ENCODE assay signal across 14 cellular contexts in genomic region chr12:130817804-130818203, GRCh38. TPM values are rescaled to one million over a fixed set of nuclear protein-coding genes. Genes with fewer than 3 reads are reported as not detected.
DNase-seq lines count a peak whose midpoint lies in the region; ATAC-seq and TF ChIP-seq lines count a peak whose summit lies in the region.
"Had no signal": no experiment of that assay in that cellular context is flagged by ENCODE, and none has a peak within 500 bp of the region (broad histone marks: within the 10 kb centered on the region; RNA-seq: fewer than 3 reads in every experiment).

No MANE protein-coding gene starts in this region.

- H3K4me3 ChIP-seq in Caco-2 (ENCODE audit: low read depth, low read length) (no peak overlapping the region), psoas muscle (no peak overlapping the region)

- ATAC-seq in activated CD8-positive, alpha-beta T cell treated with anti-CD3 and anti-CD28 coated beads for 36 hours: no peak
- no peak for ATAC-seq in activated CD8-positive, alpha-beta T cell treated with anti-CD3 and anti-CD28 coated beads, Interleukin-2, amount 10 ng/mL, durations not matched to agents 7 days and 5 days
- ATAC-seq in sciatic nerve (no peak), psoas muscle (no peak)

- in situ Hi-C loops in GM13977 (cut with MboI; ENCODE audit: low pct_unique_long_range_greater_than_20kb, low sequenced_read_pairs, unreplicated experiment): no loop called here

- peaks cover 9% of the 10 kb centered on the region for H3K4me1 Mint-ChIP-seq in activated CD8-positive, alpha-beta T cell treated with anti-CD3 and anti-CD28 coated beads for 36 hours (ENCODE audit: low read depth)
- H3K4me1 Mint-ChIP-seq in activated CD8-positive, alpha-beta T cell treated with anti-CD3 and anti-CD28 coated beads, Interleukin-2, amount 10 ng/mL, durations not matched to agents 7 days and 5 days (ENCODE audit: low read depth): peaks cover 26% of the 10 kb centered on the region
- peaks cover 6% of the 10 kb centered on the region for H3K4me1 Mint-ChIP-seq in Caco-2 (ENCODE audit: low read depth, unreplicated experiment)
- peaks cover 7% of the 10 kb centered on the region for H3K4me1 Mint-ChIP-seq in activated T-helper 2 cell treated with anti-CD3 and anti-CD28 coated beads, Interferon-gamma antibody, Interleukin-2, Interleukin-4, amounts not matched to agents 10 μg/mL and 5 μg/mL and 100 μg/mL, durations not matched to agents 14 hours and 24 hours and 36 hours (ENCODE audit: low read depth)
- peaks cover 58% of the 10 kb centered on the region for H3K4me1 Mint-ChIP-seq in nephron progenitor cell

- POLR2A ChIA-PET in activated CD8-positive, alpha-beta T cell treated with anti-CD3 and anti-CD28 coated beads for 36 hours (lab: Charles Lee): no interaction called here
- POLR2A ChIA-PET in activated CD8-positive, alpha-beta T cell treated with anti-CD3 and anti-CD28 coated beads, Interleukin-2, amount 10 ng/mL, durations not matched to agents 7 days and 5 days (lab: Charles Lee): no interaction called here
- POLR2A ChIA-PET in Caco-2 (lab: Charles Lee): no interaction called here

- no peak for DNase-seq in activated CD8-positive, alpha-beta T cell treated with anti-CD3 and anti-CD28 coated beads for 36 hours
- no peak for DNase-seq in activated CD8-positive, alpha-beta T cell treated with anti-CD3 and anti-CD28 coated beads, Interleukin-2, amount 10 ng/mL, durations not matched to agents 7 days and 5 days
- DNase-seq in Caco-2 (no peak), sciatic nerve (ENCODE audit: low spot score) (peak; percentile 50), GM13977 (ENCODE audit: low spot score) (no peak), nephron progenitor cell (no peak), psoas muscle (no peak)
- DNase-seq in activated T-helper 2 cell treated with anti-CD3 and anti-CD28 coated beads, Interferon-gamma antibody, Interleukin-2, Interleukin-4, amounts not matched to agents 10 μg/mL and 5 μg/mL and 100 μg/mL, durations not matched to agents 14 hours and 24 hours and 36 hours (ENCODE audit: low spot score): no peak
- DNase-seq: C1 segment of cervical spinal cord; GDM1; IMR-90; stimulated activated CD4-positive, alpha-beta T cell treated with anti-CD3 and anti-CD28 coated beads, Interleukin-2, amount 100 ng/mL, for 48 hours had no signal

- H3K27ac Mint-ChIP-seq in activated CD8-positive, alpha-beta T cell treated with anti-CD3 and anti-CD28 coated beads for 36 hours: no peak overlapping the region
- H3K27ac Mint-ChIP-seq in activated CD8-positive, alpha-beta T cell treated with anti-CD3 and anti-CD28 coated beads, Interleukin-2, amount 10 ng/mL, durations not matched to agents 7 days and 5 days: no peak overlapping the region
- H3K27ac Mint-ChIP-seq in Caco-2 (ENCODE audit: unreplicated experiment) (no peak overlapping the region), nephron progenitor cell (no peak overlapping the region)
- H3K27ac Mint-ChIP-seq in activated T-helper 2 cell treated with anti-CD3 and anti-CD28 coated beads, Interferon-gamma antibody, Interleukin-2, Interleukin-4, amounts not matched to agents 10 μg/mL and 5 μg/mL and 100 μg/mL, durations not matched to agents 14 hours and 24 hours and 36 hours: no peak overlapping the region

- H3K27ac ChIP-seq in psoas muscle: no peak overlapping the region
- H3K27ac ChIP-seq: lower lobe of right lung had no signal

- no peaks in the 10 kb centered on the region for H3K36me3 ChIP-seq in Caco-2 (ENCODE audit: control insufficient read depth, insufficient read depth, low read length)
- peaks cover 0 to 6% of the 10 kb centered on the region in 2 donors for H3K36me3 ChIP-seq in psoas muscle (ENCODE audit: insufficient read depth in 1 of 2, low read depth in 1 of 2)

- intact Hi-C loops in activated CD8-positive, alpha-beta T cell treated with anti-CD3 and anti-CD28 coated beads for 36 hours (cut with micrococcal nuclease): loop anchor here (2.0 kb wide), 1 partner anchor 53 kb away; no protein-coding TSS in a partner anchor
- intact Hi-C loops in Caco-2 (cut with micrococcal nuclease; ENCODE audit: unreplicated experiment): loop anchor here (5.0 kb wide), 1 partner anchor 416 kb away; no protein-coding TSS in a partner anchor
- intact Hi-C loops in activated T-helper 2 cell treated with anti-CD3 and anti-CD28 coated beads, Interferon-gamma antibody, Interleukin-2, Interleukin-4, amounts not matched to agents 10 μg/mL and 5 μg/mL and 100 μg/mL, durations not matched to agents 14 hours and 24 hours and 36 hours (cut with micrococcal nuclease): no loop called here
- intact Hi-C loops in sciatic nerve (cut with DNase I): no loop called here
- intact Hi-C loops in psoas muscle (cut with DNase I): no loop called here

- H3K9me3 Mint-ChIP-seq in activated CD8-positive, alpha-beta T cell treated with anti-CD3 and anti-CD28 coated beads for 36 hours: no peaks in the 10 kb centered on the region
- no peaks in the 10 kb centered on the region for H3K9me3 Mint-ChIP-seq in activated CD8-positive, alpha-beta T cell treated with anti-CD3 and anti-CD28 coated beads, Interleukin-2, amount 10 ng/mL, durations not matched to agents 7 days and 5 days (ENCODE audit: insufficient read depth)
- H3K9me3 Mint-ChIP-seq in Caco-2 (ENCODE audit: unreplicated experiment) (no peaks in the 10 kb centered on the region), nephron progenitor cell (no peaks in the 10 kb centered on the region)
- H3K9me3 Mint-ChIP-seq in activated T-helper 2 cell treated with anti-CD3 and anti-CD28 coated beads, Interferon-gamma antibody, Interleukin-2, Interleukin-4, amounts not matched to agents 10 μg/mL and 5 μg/mL and 100 μg/mL, durations not matched to agents 14 hours and 24 hours and 36 hours: no peaks in the 10 kb centered on the region
- H3K9me3 Mint-ChIP-seq: brain had no signal

- no peaks in the 10 kb centered on the region for H3K9me3 ChIP-seq in Caco-2
- no peaks in the 10 kb centered on the region for H3K9me3 ChIP-seq in psoas muscle
- H3K9me3 ChIP-seq: lower lobe of right lung had no signal

- WGBS in psoas muscle, 3 donors: 90 to 99% (median 91%) methylated on average over 12 to 14 of the region's 14 CpGs

- H3K36me3 Mint-ChIP-seq in activated CD8-positive, alpha-beta T cell treated with anti-CD3 and anti-CD28 coated beads for 36 hours (ENCODE audit: low read depth): peaks cover 16% of the 10 kb centered on the region
- peaks cover 28% of the 10 kb centered on the region for H3K36me3 Mint-ChIP-seq in activated CD8-positive, alpha-beta T cell treated with anti-CD3 and anti-CD28 coated beads, Interleukin-2, amount 10 ng/mL, durations not matched to agents 7 days and 5 days (ENCODE audit: low read depth)
- H3K36me3 Mint-ChIP-seq in Caco-2 (ENCODE audit: insufficient read depth, unreplicated experiment) (peaks cover 21% of the 10 kb centered on the region), nephron progenitor cell (ENCODE audit: low read depth) (peaks cover 8% of the 10 kb centered on the region)
- H3K36me3 Mint-ChIP-seq in activated T-helper 2 cell treated with anti-CD3 and anti-CD28 coated beads, Interferon-gamma antibody, Interleukin-2, Interleukin-4, amounts not matched to agents 10 μg/mL and 5 μg/mL and 100 μg/mL, durations not matched to agents 14 hours and 24 hours and 36 hours (ENCODE audit: low read depth): peaks cover 25% of the 10 kb centered on the region

- no peaks in the 10 kb centered on the region for H3K27me3 Mint-ChIP-seq in activated CD8-positive, alpha-beta T cell treated with anti-CD3 and anti-CD28 coated beads for 36 hours
- H3K27me3 Mint-ChIP-seq in activated CD8-positive, alpha-beta T cell treated with anti-CD3 and anti-CD28 coated beads, Interleukin-2, amount 10 ng/mL, durations not matched to agents 7 days and 5 days (ENCODE audit: low read depth): no peaks in the 10 kb centered on the region
- no peaks in the 10 kb centered on the region for H3K27me3 Mint-ChIP-seq in Caco-2 (ENCODE audit: insufficient read depth, unreplicated experiment)
- H3K27me3 Mint-ChIP-seq in activated T-helper 2 cell treated with anti-CD3 and anti-CD28 coated beads, Interferon-gamma antibody, Interleukin-2, Interleukin-4, amounts not matched to agents 10 μg/mL and 5 μg/mL and 100 μg/mL, durations not matched to agents 14 hours and 24 hours and 36 hours (ENCODE audit: low read depth): no peaks in the 10 kb centered on the region
- no peaks in the 10 kb centered on the region for H3K27me3 Mint-ChIP-seq in nephron progenitor cell (ENCODE audit: low read depth, poor library complexity)
- H3K27me3 Mint-ChIP-seq: brain had no signal

- CTCF ChIA-PET in activated CD8-positive, alpha-beta T cell treated with anti-CD3 and anti-CD28 coated beads for 36 hours (lab: Charles Lee): interaction anchor here (0.6 to 4.9 kb wide), 5 partner anchors 8 to 422 kb away, joined by 3 to 29 read pairs (median 3); no protein-coding TSS in a partner anchor
- CTCF ChIA-PET in activated CD8-positive, alpha-beta T cell treated with anti-CD3 and anti-CD28 coated beads, Interleukin-2, amount 10 ng/mL, durations not matched to agents 7 days and 5 days (lab: Charles Lee): interaction anchor here (0.9 to 2.4 kb wide), 7 partner anchors 9 to 288 kb away, joined by 3 to 20 read pairs (median 7); no protein-coding TSS in a partner anchor
- CTCF ChIA-PET in Caco-2 (lab: Charles Lee): no interaction called here

- peak overlapping the region; percentile 10 for H3K4me3 Mint-ChIP-seq in activated CD8-positive, alpha-beta T cell treated with anti-CD3 and anti-CD28 coated beads for 36 hours
- H3K4me3 Mint-ChIP-seq in activated CD8-positive, alpha-beta T cell treated with anti-CD3 and anti-CD28 coated beads, Interleukin-2, amount 10 ng/mL, durations not matched to agents 7 days and 5 days: no peak overlapping the region
- peak overlapping the region; percentile 1 for H3K4me3 Mint-ChIP-seq in Caco-2 (ENCODE audit: unreplicated experiment)
- peak overlapping the region; percentile 30 for H3K4me3 Mint-ChIP-seq in activated T-helper 2 cell treated with anti-CD3 and anti-CD28 coated beads, Interferon-gamma antibody, Interleukin-2, Interleukin-4, amounts not matched to agents 10 μg/mL and 5 μg/mL and 100 μg/mL, durations not matched to agents 14 hours and 24 hours and 36 hours (ENCODE audit: low read depth)
- no peak overlapping the region for H3K4me3 Mint-ChIP-seq in nephron progenitor cell

- H3K4me1 ChIP-seq in Caco-2 (no peaks in the 10 kb centered on the region), psoas muscle (no peaks in the 10 kb centered on the region)

- TF ChIP-seq CTCF in activated CD8-positive, alpha-beta T cell treated with anti-CD3 and anti-CD28 coated beads for 36 hours (IDR thresholded peaks at IDR 0.05): no peak
- TF ChIP-seq CTCF in Caco-2 (IDR thresholded peaks at IDR 0.05; ENCODE audit: insufficient read depth in 1 of 2, low read depth in 1 of 2, low read length in 1 of 2, severe bottlenecking in 1 of 2, unreplicated experiment in 1 of 2): no peak
- no peak for TF ChIP-seq CTCF in GM13977 (IDR thresholded peaks at IDR 0.05; ENCODE audit: extremely low read depth, insufficient read depth, missing control alignments)
- TF ChIP-seq CTCF in nephron progenitor cell (IDR thresholded peaks at IDR 0.05): no peak
- TF ChIP-seq CTCF in psoas muscle (IDR thresholded peaks at IDR 0.05): no peak

- no TSS peak for BruUV-seq in Caco-2 (replicated peaks; lab: Mats Ljungman, UMichigan)

- H3K27me3 ChIP-seq in Caco-2 (replicated peaks; ENCODE audit: control insufficient read depth, insufficient read depth, low read length) (no peaks in the 10 kb centered on the region), psoas muscle (ENCODE audit: insufficient read depth in 3 of 3, low read length in 2 of 3) (no peaks in the 10 kb centered on the region)

RNA-seq across cellular contexts. Expression of gene STX2, which starts 21.2 kb away (rescaled TPM):
- total RNA-seq in activated CD8-positive, alpha-beta T cell treated with anti-CD3 and anti-CD28 coated beads for 36 hours: 10 to 100 TPM; 11.8 to 12.4 TPM
- 10 to 100 TPM; 24.5 to 24.9 TPM for total RNA-seq in activated CD8-positive, alpha-beta T cell treated with anti-CD3 and anti-CD28 coated beads, Interleukin-2, amount 10 ng/mL, durations not matched to agents 7 days and 5 days
- total RNA-seq in Caco-2 (2022): 11.2 and 12.6 TPM in 2 replicates
- 19.6 and 19.9 TPM in 2 replicates for total RNA-seq in activated T-helper 2 cell treated with anti-CD3 and anti-CD28 coated beads, Interferon-gamma antibody, Interleukin-2, Interleukin-4, amounts not matched to agents 10 μg/mL and 5 μg/mL and 100 μg/mL, durations not matched to agents 14 hours and 24 hours and 36 hours
- 35.0 TPM for total RNA-seq in sciatic nerve
- total RNA-seq in psoas muscle: 1 to 10 TPM; 5.5 to 7.2 (median 6.2) TPM
- 10 to 100 TPM in 1 of 3 donors, 1 to 10 TPM in 2; 5.4 to 11.3 (median 8.4) TPM for polyA plus RNA-seq in psoas muscle

RNA-seq across cellular contexts. Expression of gene RAN, which starts 54.1 kb away (rescaled TPM):
- 1,000 to 10,000 TPM; 2,177 to 2,247 TPM for total RNA-seq in activated CD8-positive, alpha-beta T cell treated with anti-CD3 and anti-CD28 coated beads for 36 hours
- 1,000 to 10,000 TPM; 1,319 to 1,332 TPM for total RNA-seq in activated CD8-positive, alpha-beta T cell treated with anti-CD3 and anti-CD28 coated beads, Interleukin-2, amount 10 ng/mL, durations not matched to agents 7 days and 5 days
- total RNA-seq in Caco-2 (2022) (1,310 and 1,315 TPM in 2 replicates), sciatic nerve (223 TPM), psoas muscle (100 to 1,000 TPM; 338 to 721 (median 445) TPM)
- 1,905 and 1,953 TPM in 2 replicates for total RNA-seq in activated T-helper 2 cell treated with anti-CD3 and anti-CD28 coated beads, Interferon-gamma antibody, Interleukin-2, Interleukin-4, amounts not matched to agents 10 μg/mL and 5 μg/mL and 100 μg/mL, durations not matched to agents 14 hours and 24 hours and 36 hours
- 1,000 to 10,000 TPM in 1 of 3 donors, 100 to 1,000 TPM in 2; 302 to 1,341 (median 369) TPM for polyA plus RNA-seq in psoas muscle

Comparison
In these comparisons a context has a peak if more than half of its experiments do, and no peak if none do; other contexts are left out.
1. H3K4me3 Mint-ChIP-seq: peak in activated CD8-positive, alpha-beta T cell treated with anti-CD3 and anti-CD28 coated beads for 36 hours (single experiment), Caco-2 (single experiment) and activated T-helper 2 cell treated with anti-CD3 and anti-CD28 coated beads, Interferon-gamma antibody, Interleukin-2, Interleukin-4, amounts not matched to agents 10 μg/mL and 5 μg/mL and 100 μg/mL, durations not matched to agents 14 hours and 24 hours and 36 hours (single experiment); none in activated CD8-positive, alpha-beta T cell treated with anti-CD3 and anti-CD28 coated beads, Interleukin-2, amount 10 ng/mL, durations not matched to agents 7 days and 5 days (single experiment) and nephron progenitor cell (single experiment).
2. intact Hi-C loops: an anchor here in activated CD8-positive, alpha-beta T cell treated with anti-CD3 and anti-CD28 coated beads for 36 hours (2.0 kb wide) and Caco-2 (5.0 kb wide); none called in activated T-helper 2 cell treated with anti-CD3 and anti-CD28 coated beads, Interferon-gamma antibody, Interleukin-2, Interleukin-4, amounts not matched to agents 10 μg/mL and 5 μg/mL and 100 μg/mL, durations not matched to agents 14 hours and 24 hours and 36 hours, sciatic nerve and psoas muscle.